In genomic region chr9:121786543-121786948, GRCh38 we compare ENCODE assay signal across 20 cellular contexts.
"Had no signal": no experiment of that assay in that cellular context is flagged by ENCODE, and none has a peak within 500 bp of the region (broad histone marks: within the 10 kb centered on the region; RNA-seq: fewer than 3 reads in every experiment).

No MANE protein-coding gene starts in this region.

- H3K4me1 Mint-ChIP-seq: activated B cell treated with CpG ODN at 0.5 μM for 24 hours, naive B cell had no signal

- H3K9me3 ChIP-seq: gastrocnemius medialis, heart right ventricle, tibial nerve, uterus had no signal

- H3K27ac ChIP-seq: coronary artery, gastrocnemius medialis, heart right ventricle, uterus had no signal

- DNase-seq: activated B cell treated with CpG ODN at 0.5 μM for 24 hours; activated CD4-positive, alpha-beta T cell treated with anti-CD3 and anti-CD28 coated beads for 48 hours; activated CD8-positive, alpha-beta memory T cell treated with anti-CD3 and anti-CD28 coated beads for 24 hours; activated effector memory CD4-positive, alpha-beta T cell treated with Interleukin-2 at 50 U/mL for 16 hours; activated naive CD4-positive, alpha-beta T cell treated with anti-CD3 and anti-CD28 coated beads, Interleukin-2, amount 10 ng/mL, durations not matched to agents 7 days and 5 days; activated naive CD8-positive, alpha-beta T cell treated with anti-CD3 and anti-CD28 coated beads, Interleukin-2, amount 50 U/mL, for 24 hours; activated T-cell treated with anti-CD3 and anti-CD28 coated beads, Interleukin-2, amount 50 U/mL, for 48 hours; gastrocnemius medialis; heart right ventricle; naive B cell; retina; stimulated activated CD4-positive, alpha-beta T cell treated with anti-CD3 and anti-CD28 coated beads, Interleukin-12 subunit alpha, Interleukin-12 subunit beta, amount 100 ng/mL, for 4 hours; stimulated activated CD4-positive, alpha-beta T cell treated with anti-CD3 and anti-CD28 coated beads, Interleukin-1b, Interleukin-23, amount 100 ng/mL, for 48 hours; stimulated activated CD8-positive, alpha-beta memory T cell treated with anti-CD3 and anti-CD28 coated beads, Interleukin-4, amount 100 ng/mL, for 48 hours; stimulated activated naive CD4-positive, alpha-beta T cell treated with Interleukin-2 at 50 U/mL for 16 hours had no signal

- H3K4me3 ChIP-seq: coronary artery, gastrocnemius medialis, heart right ventricle, tibial nerve, uterus had no signal

- H3K27ac Mint-ChIP-seq: activated B cell treated with CpG ODN at 0.5 μM for 24 hours; activated naive CD4-positive, alpha-beta T cell treated with anti-CD3 and anti-CD28 coated beads, Interleukin-2, amount 10 ng/mL, durations not matched to agents 7 days and 5 days; activated naive CD8-positive, alpha-beta T cell treated with anti-CD3 and anti-CD28 coated beads, Interleukin-2, amount 50 U/mL, for 24 hours; memory B cell; T-helper 2 cell treated with Interferon-gamma antibody and Interleukin-4, amounts not matched to agents 5 μg/mL and 100 μg/mL, for 36 hours had no signal

- H3K4me3 Mint-ChIP-seq: activated B cell treated with CpG ODN at 0.5 μM for 24 hours; activated naive CD4-positive, alpha-beta T cell treated with anti-CD3 and anti-CD28 coated beads, Interleukin-2, amount 10 ng/mL, durations not matched to agents 7 days and 5 days; activated naive CD8-positive, alpha-beta T cell treated with anti-CD3 and anti-CD28 coated beads, Interleukin-2, amount 50 U/mL, for 24 hours; memory B cell; naive B cell; T-helper 2 cell treated with Interferon-gamma antibody and Interleukin-4, amounts not matched to agents 5 μg/mL and 100 μg/mL, for 36 hours had no signal

- H3K36me3 ChIP-seq: uterus had no signal

- ATAC-seq: activated naive CD8-positive, alpha-beta T cell treated with anti-CD3 and anti-CD28 coated beads, Interleukin-2, amount 50 U/mL, for 24 hours; gastrocnemius medialis had no signal

- H3K4me1 ChIP-seq: gastrocnemius medialis, uterus had no signal

- H3K9me3 Mint-ChIP-seq: activated B cell treated with CpG ODN at 0.5 μM for 24 hours; activated naive CD4-positive, alpha-beta T cell treated with anti-CD3 and anti-CD28 coated beads, Interleukin-2, amount 10 ng/mL, durations not matched to agents 7 days and 5 days; activated naive CD8-positive, alpha-beta T cell treated with anti-CD3 and anti-CD28 coated beads, Interleukin-2, amount 50 U/mL, for 24 hours; memory B cell; naive B cell; T-helper 2 cell treated with Interferon-gamma antibody and Interleukin-4, amounts not matched to agents 5 μg/mL and 100 μg/mL, for 36 hours had no signal

- H3K36me3 Mint-ChIP-seq: activated naive CD4-positive, alpha-beta T cell treated with anti-CD3 and anti-CD28 coated beads, Interleukin-2, amount 10 ng/mL, durations not matched to agents 7 days and 5 days; naive B cell had no signal

- H3K27me3 ChIP-seq: gastrocnemius medialis, heart right ventricle, tibial nerve, uterus had no signal
